In the genomic region with DNA sequence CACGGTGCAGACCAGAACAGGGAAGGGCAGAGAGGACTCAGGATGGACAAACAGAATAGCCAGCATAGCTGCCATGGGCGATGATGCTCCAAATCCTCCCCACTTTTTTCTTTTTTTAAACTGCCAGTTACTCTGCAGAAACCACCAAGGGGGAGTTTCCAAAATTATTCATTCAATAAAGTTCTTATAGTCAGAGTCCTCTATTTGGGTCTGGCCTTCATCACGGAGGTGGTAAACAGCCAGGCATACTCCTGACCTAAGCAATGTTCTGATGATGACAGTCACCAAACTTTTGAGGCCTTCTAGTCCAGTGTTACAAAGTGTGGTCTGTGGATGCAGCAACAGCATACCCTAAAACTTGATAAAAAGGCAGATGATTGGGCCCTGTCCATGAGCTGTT, we compare ENCODE assay signal across 17 cellular contexts. TPM values are rescaled to one million over a fixed set of nuclear protein-coding genes. Genes with fewer than 3 reads are reported as not detected.
"Had no signal": no experiment of that assay in that cellular context is flagged by ENCODE, and none has a peak within 500 bp of the region (broad histone marks: within the 10 kb centered on the region; RNA-seq: fewer than 3 reads in every experiment).

No MANE protein-coding gene starts in this region.

- H3K27ac ChIP-seq: coronary artery, gastrocnemius medialis, heart right ventricle, lower lobe of right lung, neural progenitor cell, testis had no signal

- H3K4me2 ChIP-seq: neural progenitor cell, smooth muscle cell had no signal

- ATAC-seq: esophagus mucosa, gastrocnemius medialis, heart right ventricle, left lung, lower lobe of right lung, pancreas had no signal

- H2AFZ ChIP-seq: neural progenitor cell had no signal

- H3K4me3 ChIP-seq: coronary artery, dorsolateral prefrontal cortex, gastrocnemius medialis, heart right ventricle, left lung, lower lobe of right lung, neural progenitor cell, pancreas, smooth muscle cell, testis had no signal

- H3K4me1 ChIP-seq: gastrocnemius medialis, lower lobe of right lung, testis had no signal

- H3K9me3 ChIP-seq: gastrocnemius medialis, heart right ventricle, left lung, lower lobe of right lung, pancreas, testis had no signal

- DNase-seq: effector memory CD4-positive, alpha-beta T cell; gastrocnemius medialis; heart right ventricle; islet precursor cell; left lung; lower lobe of right lung; nucleus accumbens; pancreas; right cardiac atrium; stimulated activated CD4-positive, alpha-beta T cell treated with anti-CD3 and anti-CD28 coated beads, Interleukin-2, amount 100 ng/mL, for 48 hours; testis; trophoblast cell had no signal

- H3K36me3 ChIP-seq: gastrocnemius medialis, heart right ventricle, left lung, lower lobe of right lung, neural progenitor cell, pancreas had no signal

- H3K27me3 ChIP-seq: dorsolateral prefrontal cortex, gastrocnemius medialis, heart right ventricle, left lung, neural progenitor cell, pancreas, testis had no signal

RNA-seq across cellular contexts. Expression of a gene that starts 12.3 kb away (rescaled TPM):
- polyA plus RNA-seq: smooth muscle cell had no signal
